11 cellular contexts compared by ENCODE assay signal in genomic region chr17:418421-418751, GRCh38.
DNase-seq lines count a peak whose midpoint lies in the region; ATAC-seq lines count a peak whose summit lies in the region.
"Had no signal": no experiment of that assay in that cellular context is flagged by ENCODE, and none has a peak within 500 bp of the region (broad histone marks: within the 10 kb centered on the region; RNA-seq: fewer than 3 reads in every experiment).

No MANE protein-coding gene starts in this region.

- peak; percentile 71 for ATAC-seq in stimulated activated naive CD8-positive, alpha-beta T cell treated with anti-CD3 and anti-CD28 coated beads, Interleukin-15, amount 100 ng/mL, for 72 hours
- ATAC-seq in GM21390 (IDR thresholded peaks at IDR 0.05; ENCODE audit: unreplicated experiment) (no peak), HG03354 (IDR thresholded peaks at IDR 0.05; ENCODE audit: poor library complexity, severe bottlenecking, unreplicated experiment) (no peak)
- ATAC-seq: foreskin keratinocyte had no signal

- H3K4me3 Mint-ChIP-seq in stimulated activated naive CD8-positive, alpha-beta T cell treated with anti-CD3 and anti-CD28 coated beads, Interleukin-15, amount 100 ng/mL, for 72 hours: peak overlapping the region; percentile 73 to 83

- no peaks in the 10 kb centered on the region for H3K27me3 Mint-ChIP-seq in stimulated activated naive CD8-positive, alpha-beta T cell treated with anti-CD3 and anti-CD28 coated beads, Interleukin-15, amount 100 ng/mL, for 72 hours

- peaks cover 69% of the 10 kb centered on the region for H3K4me1 Mint-ChIP-seq in stimulated activated naive CD8-positive, alpha-beta T cell treated with anti-CD3 and anti-CD28 coated beads, Interleukin-15, amount 100 ng/mL, for 72 hours

- H3K27ac Mint-ChIP-seq in stimulated activated naive CD8-positive, alpha-beta T cell treated with anti-CD3 and anti-CD28 coated beads, Interleukin-15, amount 100 ng/mL, for 72 hours: peak overlapping the region; percentile 68 to 75

- DNase-seq in activated gamma-delta T cell treated with Interleukin-2 at 50 U/mL for 16 hours (peak; percentile 53), activated gamma-delta T cell (lab: John Stamatoyannopoulos, UW) (no peak), DMS79 treated with DMSO at 0.1 percent for 48 hours (lab: John Stamatoyannopoulos, UW) (no peak)
- peak; percentile 45 to 47 for DNase-seq in activated CD4-positive, alpha-beta T cell treated with anti-CD3 and anti-CD28 coated beads, Interleukin-2, amount 50 U/mL, for 4 hours
- DNase-seq in central memory CD4-positive, alpha-beta T cell: peak; percentile 72
- peak; percentile 48 to 76 for DNase-seq in stimulated activated naive CD8-positive, alpha-beta T cell treated with anti-CD3 and anti-CD28 coated beads, Interleukin-15, amount 100 ng/mL, for 72 hours
- DNase-seq: foreskin keratinocyte, HCEC 1CT, SIG-M5 had no signal

- peaks cover 5 to 6% of the 10 kb centered on the region in 2 donors for H3K9me3 Mint-ChIP-seq in stimulated activated naive CD8-positive, alpha-beta T cell treated with anti-CD3 and anti-CD28 coated beads, Interleukin-15, amount 100 ng/mL, for 72 hours

Comparison
In these comparisons a context has a peak if more than half of its experiments do, and no peak if none do; other contexts are left out.
1. DNase-seq: peak in activated gamma-delta T cell treated with Interleukin-2 at 50 U/mL for 16 hours (single experiment), activated CD4-positive, alpha-beta T cell treated with anti-CD3 and anti-CD28 coated beads, Interleukin-2, amount 50 U/mL, for 4 hours (2 of 2), central memory CD4-positive, alpha-beta T cell (single experiment) and stimulated activated naive CD8-positive, alpha-beta T cell treated with anti-CD3 and anti-CD28 coated beads, Interleukin-15, amount 100 ng/mL, for 72 hours (2 of 2); none in activated gamma-delta T cell (single experiment) and DMS79 treated with DMSO at 0.1 percent for 48 hours (single experiment).